8 cellular contexts compared by ENCODE assay signal in the genomic region with DNA sequence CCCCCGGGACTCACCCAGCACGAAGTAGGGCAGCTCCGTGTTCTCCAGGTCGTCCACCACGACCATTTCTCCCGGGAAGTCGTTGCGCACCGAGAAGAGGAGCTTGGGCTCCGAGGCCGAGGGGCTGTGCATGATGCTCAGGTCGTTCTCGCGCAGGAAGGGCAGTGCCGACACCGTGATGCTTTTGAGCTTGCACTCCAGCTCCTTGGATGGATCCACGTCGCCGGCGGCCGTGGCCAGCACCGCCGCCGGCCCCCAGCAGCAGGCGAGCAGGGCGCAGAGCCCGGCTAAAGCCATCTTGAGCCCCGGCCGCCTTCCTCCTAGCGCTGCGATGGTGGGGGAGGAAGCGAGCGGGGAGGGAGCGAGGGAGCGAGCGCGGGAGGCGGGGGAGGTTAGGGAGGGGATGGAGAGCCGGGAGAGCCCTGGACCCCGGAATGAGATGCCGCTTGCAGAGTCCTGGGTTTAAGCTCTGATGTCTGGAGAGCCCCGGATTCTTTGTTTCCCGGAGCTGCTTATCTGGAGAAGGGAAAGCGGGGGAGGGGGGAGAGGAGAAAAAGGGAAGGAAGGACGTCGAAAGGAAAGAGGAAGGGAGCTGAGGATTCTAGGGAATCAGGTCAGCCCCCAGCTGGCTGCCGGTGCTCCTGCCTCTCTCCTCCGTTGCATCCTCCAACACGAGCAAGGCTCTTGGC. TPM values are rescaled to one million over a fixed set of nuclear protein-coding genes. Genes with fewer than 3 reads are reported as not detected.
DNase-seq lines count a peak whose midpoint lies in the region; ATAC-seq and TF ChIP-seq lines count a peak whose summit lies in the region.

A gene (minus strand): TSS at position 333 of the 689 bp plus-strand sequence. CDS start 36 bp downstream, at position 297.

- ATAC-seq in HG02798 (IDR thresholded peaks at IDR 0.05; ENCODE audit: poor library complexity, unreplicated experiment): no peak
- ATAC-seq in HG03469 (IDR thresholded peaks at IDR 0.05; ENCODE audit: unreplicated experiment): no peak
- no peak for ATAC-seq in GM21825 (IDR thresholded peaks at IDR 0.05; ENCODE audit: unreplicated experiment)

- TF ChIP-seq CTCF in HEK293 (tag by site-specific recombination; IDR thresholded peaks at IDR 0.05): peak; percentile 35; the same call in 1 of the 2 replicates
- TF ChIP-seq CTCF in astrocyte of the spinal cord (IDR thresholded peaks at IDR 0.05; ENCODE audit: low read depth, low read length): no peak

- CTCF ChIA-PET in HEK293 (lab: Yijun Ruan, JAX): interaction anchor here (0.6 to 2.1 kb wide), 6 partner anchors 17 to 777 kb away, joined by 3 to 11 read pairs (median 4); no protein-coding TSS in a partner anchor

- in situ Hi-C loops in astrocyte of the spinal cord (cut with HindIII; ENCODE audit: low sequenced_read_pairs): no loop called here

- H3K27ac ChIP-seq in HEK293 (ENCODE audit: extremely low read depth, low read depth, low read length) (no peak within 1 kb of the TSS; the same call in 1 of the 2 replicates), skeletal muscle tissue (ENCODE audit: low read depth, low read length) (no peak within 1 kb of the TSS)

- H3K4me1 ChIP-seq in HEK293 (ENCODE audit: control insufficient read depth, insufficient read depth, low read length) (no peaks in the 10 kb centered on the region), skeletal muscle tissue (ENCODE audit: control insufficient read depth in 3 of 3, insufficient read depth in 3 of 3, low read length in 3 of 3) (peaks cover 0 to 7% (median 3%) of the 10 kb centered on the region in 3 donors)

- H3K4me3 ChIP-seq in HEK293 (ENCODE audit: low read depth, low read length): peak within 1 kb of the TSS; percentile 53
- H3K4me3 ChIP-seq in astrocyte of the spinal cord (ENCODE audit: low read depth, low read length): peak within 1 kb of the TSS; percentile 23
- peak within 1 kb of the TSS; percentile 10 to 56 (median 52) for H3K4me3 ChIP-seq in skeletal muscle tissue (ENCODE audit: low read length in 3 of 3)

- H3K27me3 ChIP-seq in skeletal muscle tissue (ENCODE audit: control insufficient read depth in 3 of 3, insufficient read depth in 3 of 3, low read length in 3 of 3): peaks cover 32 to 41% (median 38%) of the 10 kb centered on the region in 3 donors

- POLR2A ChIA-PET in HEK293 (lab: Yijun Ruan, JAX): interaction anchor here (0.6 to 1.1 kb wide), 2 partner anchors 13 to 185 kb away, joined by 3 read pairs; no protein-coding TSS in a partner anchor

- H3K9me3 ChIP-seq in HEK293 (ENCODE audit: control insufficient read depth, insufficient read depth, low read depth, low read length) (no peaks in the 10 kb centered on the region), skeletal muscle tissue (ENCODE audit: control insufficient read depth in 3 of 3, low read length in 3 of 3) (no peaks in the 10 kb centered on the region)

- no peaks in the 10 kb centered on the region for H3K36me3 ChIP-seq in HEK293 (ENCODE audit: control insufficient read depth in 2 of 2, insufficient read depth in 1 of 2, low read length in 2 of 2)
- no peaks in the 10 kb centered on the region for H3K36me3 ChIP-seq in skeletal muscle tissue (ENCODE audit: control insufficient read depth in 3 of 3, insufficient read depth in 3 of 3, low read length in 3 of 3)

- no peak for DNase-seq in astrocyte of the spinal cord (ENCODE audit: low read depth, low spot score)
- peak; percentile 82 for DNase-seq in iPS-NIHi7 (ENCODE audit: extremely low spot score)
- DNase-seq in EL: no peak

- no peak within 1 kb of the TSS for H3K9ac ChIP-seq in skeletal muscle tissue (ENCODE audit: low read depth in 1 of 3, low read length in 3 of 3)

TF ChIP-seq in HEK293, 187 proteins besides CTCF, POLR2A, EP300 and RAD21 (continues in another document):
- TF ChIP-seq, protein P1, sequence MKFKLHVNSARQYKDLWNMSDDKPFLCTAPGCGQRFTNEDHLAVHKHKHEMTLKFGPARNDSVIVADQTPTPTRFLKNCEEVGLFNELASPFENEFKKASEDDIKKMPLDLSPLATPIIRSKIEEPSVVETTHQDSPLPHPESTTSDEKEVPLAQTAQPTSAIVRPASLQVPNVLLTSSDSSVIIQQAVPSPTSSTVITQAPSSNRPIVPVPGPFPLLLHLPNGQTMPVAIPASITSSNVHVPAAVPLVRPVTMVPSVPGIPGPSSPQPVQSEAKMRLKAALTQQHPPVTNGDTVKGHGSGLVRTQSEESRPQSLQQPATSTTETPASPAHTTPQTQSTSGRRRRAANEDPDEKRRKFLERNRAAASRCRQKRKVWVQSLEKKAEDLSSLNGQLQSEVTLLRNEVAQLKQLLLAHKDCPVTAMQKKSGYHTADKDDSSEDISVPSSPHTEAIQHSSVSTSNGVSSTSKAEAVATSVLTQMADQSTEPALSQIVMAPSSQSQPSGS (tag by site-specific recombination; IDR thresholded peaks at IDR 0.05; ENCODE audit: low read depth): no peak
- TF ChIP-seq ZNF510 (tag by site-specific recombination; IDR thresholded peaks at IDR 0.05; ENCODE audit: insufficient replicate concordance): no peak
- no peak for TF ChIP-seq ZNF114 (tag by site-specific recombination; IDR thresholded peaks at IDR 0.05)
- TF ChIP-seq ZNF670 (tag by site-specific recombination; IDR thresholded peaks at IDR 0.05; ENCODE audit: low read depth): no peak
- peak; percentile 22; the same call in 1 of the 2 replicates for TF ChIP-seq SP2 (tag by site-specific recombination; IDR thresholded peaks at IDR 0.05)
- TF ChIP-seq MYNN (tag by site-specific recombination; IDR thresholded peaks at IDR 0.05; ENCODE audit: borderline replicate concordance): no peak
- TF ChIP-seq, protein P2, sequence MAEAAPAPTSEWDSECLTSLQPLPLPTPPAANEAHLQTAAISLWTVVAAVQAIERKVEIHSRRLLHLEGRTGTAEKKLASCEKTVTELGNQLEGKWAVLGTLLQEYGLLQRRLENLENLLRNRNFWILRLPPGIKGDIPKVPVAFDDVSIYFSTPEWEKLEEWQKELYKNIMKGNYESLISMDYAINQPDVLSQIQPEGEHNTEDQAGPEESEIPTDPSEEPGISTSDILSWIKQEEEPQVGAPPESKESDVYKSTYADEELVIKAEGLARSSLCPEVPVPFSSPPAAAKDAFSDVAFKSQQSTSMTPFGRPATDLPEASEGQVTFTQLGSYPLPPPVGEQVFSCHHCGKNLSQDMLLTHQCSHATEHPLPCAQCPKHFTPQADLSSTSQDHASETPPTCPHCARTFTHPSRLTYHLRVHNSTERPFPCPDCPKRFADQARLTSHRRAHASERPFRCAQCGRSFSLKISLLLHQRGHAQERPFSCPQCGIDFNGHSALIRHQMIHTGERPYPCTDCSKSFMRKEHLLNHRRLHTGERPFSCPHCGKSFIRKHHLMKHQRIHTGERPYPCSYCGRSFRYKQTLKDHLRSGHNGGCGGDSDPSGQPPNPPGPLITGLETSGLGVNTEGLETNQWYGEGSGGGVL (tag by site-specific recombination; IDR thresholded peaks at IDR 0.05): peak; percentile 89
- no peak for TF ChIP-seq ZNF112 (tag by site-specific recombination; IDR thresholded peaks at IDR 0.05)
- no peak for TF ChIP-seq SETDB1 (IDR thresholded peaks at IDR 0.05; ENCODE audit: insufficient read length, low read length)
- no peak for TF ChIP-seq ZNF76 (tag by site-specific recombination; IDR thresholded peaks at IDR 0.05; ENCODE audit: borderline replicate concordance, low read depth)
- TF ChIP-seq ZNF121 (tag by site-specific recombination; IDR thresholded peaks at IDR 0.05): no peak
- 0 out of 2 replicates have a peak, but pooled peaks have one; percentile 48 for TF ChIP-seq ZNF2 (tag by site-specific recombination; IDR thresholded peaks at IDR 0.05)
- TF ChIP-seq ZNF785 (tag by site-specific recombination; IDR thresholded peaks at IDR 0.05): no peak
- peak; percentile 81 for TF ChIP-seq ZBTB17 (tag by site-specific recombination; IDR thresholded peaks at IDR 0.05)
- TF ChIP-seq, protein P3, sequence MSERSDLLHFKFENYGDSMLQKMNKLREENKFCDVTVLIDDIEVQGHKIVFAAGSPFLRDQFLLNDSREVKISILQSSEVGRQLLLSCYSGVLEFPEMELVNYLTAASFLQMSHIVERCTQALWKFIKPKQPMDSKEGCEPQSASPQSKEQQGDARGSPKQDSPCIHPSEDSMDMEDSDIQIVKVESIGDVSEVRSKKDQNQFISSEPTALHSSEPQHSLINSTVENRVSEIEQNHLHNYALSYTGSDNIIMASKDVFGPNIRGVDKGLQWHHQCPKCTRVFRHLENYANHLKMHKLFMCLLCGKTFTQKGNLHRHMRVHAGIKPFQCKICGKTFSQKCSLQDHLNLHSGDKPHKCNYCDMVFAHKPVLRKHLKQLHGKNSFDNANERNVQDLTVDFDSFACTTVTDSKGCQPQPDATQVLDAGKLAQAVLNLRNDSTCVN (tag by site-specific recombination; optimal IDR thresholded peaks at IDR 0.05): peak; percentile 61
- TF ChIP-seq GLI4 (tag by site-specific recombination; IDR thresholded peaks at IDR 0.05): no peak
- TF ChIP-seq ZNF248 (tag by site-specific recombination; IDR thresholded peaks at IDR 0.05): no peak
- TF ChIP-seq ZNF530 (tag by site-specific recombination; IDR thresholded peaks at IDR 0.05; ENCODE audit: low read depth): no peak
- TF ChIP-seq ZNF169 (tag by site-specific recombination; IDR thresholded peaks at IDR 0.05): no peak
- no peak for TF ChIP-seq ZNF324 (tag by site-specific recombination; IDR thresholded peaks at IDR 0.05)
- TF ChIP-seq BCL11B (tag by site-specific recombination; IDR thresholded peaks at IDR 0.05; ENCODE audit: low read depth): no peak
- TF ChIP-seq GFI1B (tag by site-specific recombination; IDR thresholded peaks at IDR 0.05): no peak
- TF ChIP-seq, protein P4, sequence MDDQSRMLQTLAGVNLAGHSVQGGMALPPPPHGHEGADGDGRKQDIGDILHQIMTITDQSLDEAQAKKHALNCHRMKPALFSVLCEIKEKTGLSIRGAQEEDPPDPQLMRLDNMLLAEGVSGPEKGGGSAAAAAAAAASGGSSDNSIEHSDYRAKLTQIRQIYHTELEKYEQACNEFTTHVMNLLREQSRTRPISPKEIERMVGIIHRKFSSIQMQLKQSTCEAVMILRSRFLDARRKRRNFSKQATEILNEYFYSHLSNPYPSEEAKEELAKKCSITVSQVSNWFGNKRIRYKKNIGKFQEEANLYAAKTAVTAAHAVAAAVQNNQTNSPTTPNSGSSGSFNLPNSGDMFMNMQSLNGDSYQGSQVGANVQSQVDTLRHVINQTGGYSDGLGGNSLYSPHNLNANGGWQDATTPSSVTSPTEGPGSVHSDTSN (CRISPR knock-in tag; IDR thresholded peaks at IDR 0.05): no peak
- peak; percentile 84 for TF ChIP-seq ZBTB8A (tag by site-specific recombination; IDR thresholded peaks at IDR 0.05)
- TF ChIP-seq ZNF132 (tag by site-specific recombination; IDR thresholded peaks at IDR 0.05; ENCODE audit: borderline replicate concordance): no peak
- TF ChIP-seq ZNF610 (tag by site-specific recombination; IDR thresholded peaks at IDR 0.05; ENCODE audit: borderline replicate concordance): no peak
- TF ChIP-seq ZSCAN16 (tag by site-specific recombination; IDR thresholded peaks at IDR 0.05): no peak
- no peak for TF ChIP-seq HOXC10 (CRISPR knock-in tag; IDR thresholded peaks at IDR 0.05)

RNA-seq across cellular contexts. Expression of the gene that starts here (rescaled TPM):
- 3.7 TPM for total RNA-seq in skeletal muscle tissue
